1 cellular context compared by ENCODE assay signal in the genomic region with DNA sequence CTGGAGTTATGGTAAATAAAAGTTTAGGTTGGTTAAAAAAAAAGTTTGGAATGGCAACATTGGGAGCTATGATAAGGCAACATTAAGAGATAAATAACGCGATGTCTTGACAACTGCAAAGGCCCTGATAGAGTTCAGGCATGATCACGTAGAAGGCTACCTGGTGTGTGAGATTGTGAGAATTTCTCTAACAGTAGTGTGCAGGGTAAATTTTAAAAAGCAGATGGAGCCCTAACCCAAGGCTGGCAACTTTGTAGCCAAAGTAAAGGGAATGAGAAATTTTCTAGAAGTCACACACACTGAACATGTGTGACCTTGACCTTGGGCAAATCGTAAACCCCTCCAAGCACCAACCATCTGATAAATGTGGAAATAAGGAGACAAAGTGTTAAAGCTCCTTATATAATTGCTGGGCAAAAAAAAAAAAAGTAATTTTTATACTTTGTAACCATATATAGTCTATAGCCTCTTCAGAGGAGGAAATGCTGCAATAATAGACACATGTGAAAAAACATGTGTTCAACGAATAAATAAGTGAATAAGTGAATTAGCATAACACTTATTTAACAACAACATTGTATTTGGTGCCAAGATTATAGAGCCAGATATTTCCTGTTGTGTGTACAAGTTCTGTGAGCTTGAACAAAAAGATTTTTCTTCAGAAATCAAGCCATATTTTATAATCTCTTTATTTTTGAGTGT.
TF ChIP-seq lines count a peak whose summit lies in the region.

No MANE protein-coding gene starts in this region.

TF ChIP-seq in H1, 55 proteins besides CTCF, POLR2A, EP300 and RAD21:
- TF ChIP-seq GTF2F1 (IDR thresholded peaks at IDR 0.05; ENCODE audit: borderline replicate concordance, low read depth, low read length) (no peak), CTBP2 (IDR thresholded peaks at IDR 0.05; ENCODE audit: borderline replicate concordance, insufficient read depth, insufficient read length, low read length) (no peak), TCF12 (IDR thresholded peaks at IDR 0.05; ENCODE audit: low read depth, low read length) (no peak), SP1 (IDR thresholded peaks at IDR 0.05; ENCODE audit: low read depth, low read length) (no peak), RBBP5 (IDR thresholded peaks at IDR 0.05; ENCODE audit: borderline replicate concordance, low read depth, low read length) (no peak), BCL11A (IDR thresholded peaks at IDR 0.05; ENCODE audit: low read depth in 2 of 2, low read length in 2 of 2) (no peak), POLR2AphosphoS5 (IDR thresholded peaks at IDR 0.05; ENCODE audit: low read depth, low read length) (no peak), CREB1 (IDR thresholded peaks at IDR 0.05) (no peak)
